In genomic region chr11:26297179-26297970, GRCh38 we compare ENCODE assay signal across 8 cellular contexts. TPM values are rescaled to one million over a fixed set of nuclear protein-coding genes. Genes with fewer than 3 reads are reported as not detected.
A peak's percentile ranks its signal among the peaks of the same experiment; 100 is the strongest.
DNase-seq lines count a peak whose midpoint lies in the region; ATAC-seq, FAIRE-seq and TF ChIP-seq lines count a peak whose summit lies in the region.

No MANE protein-coding gene starts in this region.

- no peak overlapping the region for H3K4me3 Mint-ChIP-seq in osteocyte (ENCODE audit: unreplicated experiment)

- H3K36me3 Mint-ChIP-seq in osteocyte (ENCODE audit: unreplicated experiment): no peaks in the 10 kb centered on the region

- no peaks in the 10 kb centered on the region for H3K27me3 ChIP-seq in Karpas-422 (ENCODE audit: low read length)

- no peak overlapping the region for H3K9ac ChIP-seq in Karpas-422 (ENCODE audit: low read length)

- H3K4me2 ChIP-seq in Karpas-422 (ENCODE audit: low read depth, low read length, poor library complexity, severe bottlenecking): no peak overlapping the region

- no peak overlapping the region for H3K27ac Mint-ChIP-seq in osteocyte (ENCODE audit: unreplicated experiment)

- H3K79me2 ChIP-seq in Karpas-422 (ENCODE audit: low read length): no peaks in the 10 kb centered on the region

- in situ Hi-C loops in G401 (cut with HindIII; ENCODE audit: low sequenced_read_pairs): no loop called here

- no peaks in the 10 kb centered on the region for H4K20me1 ChIP-seq in Karpas-422 (ENCODE audit: insufficient read depth, low read depth, low read length)

- no peaks in the 10 kb centered on the region for H3K9me3 Mint-ChIP-seq in osteocyte (ENCODE audit: unreplicated experiment)

- peak; percentile 75 for TF ChIP-seq CTCF in osteocyte (IDR thresholded peaks at IDR 0.05)

- peak; percentile 83 for ATAC-seq in GM21717 (IDR thresholded peaks at IDR 0.05; ENCODE audit: unreplicated experiment)

- H3K9me3 ChIP-seq in Karpas-422 (ENCODE audit: low read length): no peaks in the 10 kb centered on the region

- H3K36me3 ChIP-seq in Karpas-422 (ENCODE audit: insufficient read depth, low read length): no peaks in the 10 kb centered on the region

- no peaks in the 10 kb centered on the region for H3K4me1 ChIP-seq in Karpas-422 (ENCODE audit: low read length)

- H3K9me2 ChIP-seq in Karpas-422 (replicated peaks; ENCODE audit: insufficient read depth, low read length): no peaks in the 10 kb centered on the region

- no peaks in the 10 kb centered on the region for H3K4me1 Mint-ChIP-seq in osteocyte (ENCODE audit: unreplicated experiment)

- H2AFZ ChIP-seq in Karpas-422 (ENCODE audit: low read length): no peak overlapping the region

- H3K4me3 ChIP-seq in Karpas-422 (ENCODE audit: low read length): no peak overlapping the region

- H3K27me3 Mint-ChIP-seq in osteocyte (ENCODE audit: unreplicated experiment): peaks cover 18% of the 10 kb centered on the region

- DNase-seq in G401 (ENCODE audit: low spot score) (peak; percentile 22), Karpas-422 (peak; percentile 81), RCC 7860 (ENCODE audit: low spot score) (peak; percentile 20), fibroblast of gingiva (ENCODE audit: low read depth) (peak; percentile 82), osteocyte (ENCODE audit: extremely low spot score, unreplicated experiment) (no peak), GM19238 (ENCODE audit: insufficient read length, low spot score) (no peak)
- DNase-seq in activated T-cell treated with anti-CD3 and anti-CD28 coated beads, Interleukin-2, amount 50 U/mL, for 1 hour: no peak

- no peak overlapping the region for H3K27ac ChIP-seq in Karpas-422 (ENCODE audit: low read length)

- FAIRE-seq in RCC 7860 (lab: Jason Lieb, UNC): peak; percentile 8

RNA-seq across cellular contexts. Expression of gene ANO3, which starts 34.6 kb away (rescaled TPM):
- not detected in 2 replicates for total RNA-seq in G401 (2014; rRNA removed; shearing (Covaris generic))
- total RNA-seq in Karpas-422 (2014; rRNA removed; shearing (Covaris generic); ENCODE audit: low replicate concordance): not detected in 2 replicates
- not detected in 2 replicates for total RNA-seq in osteocyte

Comparison
In these comparisons a context has a peak if more than half of its experiments do, and no peak if none do; other contexts are left out.
1. DNase-seq: peak in G401 (single experiment), Karpas-422 (single experiment), RCC 7860 (single experiment) and fibroblast of gingiva (single experiment); none in osteocyte (single experiment), GM19238 (single experiment) and activated T-cell treated with anti-CD3 and anti-CD28 coated beads, Interleukin-2, amount 50 U/mL, for 1 hour (single experiment).